In genomic region chr11:78438298-78438975, GRCh38 we compare ENCODE assay signal across 13 cellular contexts. TPM values are rescaled to one million over a fixed set of nuclear protein-coding genes. Genes with fewer than 3 reads are reported as not detected.
DNase-seq lines count a peak whose midpoint lies in the region; ATAC-seq and TF ChIP-seq lines count a peak whose summit lies in the region.
"Had no signal": no experiment of that assay in that cellular context is flagged by ENCODE, and none has a peak within 500 bp of the region (broad histone marks: within the 10 kb centered on the region; RNA-seq: fewer than 3 reads in every experiment).

No MANE protein-coding gene starts in this region.

- no TSS peak for BruUV-seq in OCI-LY7 (replicated peaks; lab: Mats Ljungman, UMichigan)

- H3K4me1 ChIP-seq in OCI-LY7 (ENCODE audit: insufficient read depth, low read length, poor library complexity, severe bottlenecking) = peaks cover 18% of the 10 kb centered on the region
- no peaks in the 10 kb centered on the region for H3K4me1 ChIP-seq in CD8-positive, alpha-beta memory T cell (ENCODE audit: insufficient read depth, low read length)
- no peaks in the 10 kb centered on the region for H3K4me1 ChIP-seq in upper lobe of right lung
- H3K4me1 ChIP-seq: ascending aorta had no signal

- peak overlapping the region; percentile 55 for H3K4me2 ChIP-seq in OCI-LY7 (ENCODE audit: low read length)

- H3K9me3 ChIP-seq in OCI-LY7 (ENCODE audit: low read length) (no peaks in the 10 kb centered on the region), upper lobe of right lung (no peaks in the 10 kb centered on the region)
- H3K9me3 ChIP-seq in CD8-positive, alpha-beta memory T cell (ENCODE audit: low read length) = no peaks in the 10 kb centered on the region
- H3K9me3 ChIP-seq: ascending aorta had no signal

- H3K27ac ChIP-seq in OCI-LY7 (ENCODE audit: low read depth, low read length, poor library complexity, severe bottlenecking) = peak overlapping the region; percentile 20
- no peak overlapping the region for H3K27ac ChIP-seq in CD8-positive, alpha-beta memory T cell (ENCODE audit: low read depth, low read length)
- no peak overlapping the region for H3K27ac ChIP-seq in upper lobe of right lung
- H3K27ac ChIP-seq: ascending aorta, skin epidermis had no signal

- no peaks in the 10 kb centered on the region for H3K79me2 ChIP-seq in OCI-LY7 (ENCODE audit: insufficient read depth, low read depth, low read length)

- no peaks in the 10 kb centered on the region for H3K9me3 Mint-ChIP-seq in CD8-positive, alpha-beta memory T cell
- H3K9me3 Mint-ChIP-seq: naive thymus-derived CD8-positive, alpha-beta T cell had no signal

- no peaks in the 10 kb centered on the region for H3K27me3 ChIP-seq in CD8-positive, alpha-beta memory T cell (ENCODE audit: insufficient read depth, low read length, poor library complexity, severe bottlenecking)
- H3K27me3 ChIP-seq in upper lobe of right lung = no peaks in the 10 kb centered on the region
- H3K27me3 ChIP-seq: ascending aorta had no signal

- H3K4me1 Mint-ChIP-seq in CD8-positive, alpha-beta memory T cell = no peaks in the 10 kb centered on the region

- H3K4me3 ChIP-seq in OCI-LY7 (ENCODE audit: low read depth, low read length, poor library complexity, severe bottlenecking) = no peak overlapping the region
- H3K4me3 ChIP-seq in CD8-positive, alpha-beta memory T cell (ENCODE audit: low read length) = no peak overlapping the region
- H3K4me3 ChIP-seq in upper lobe of right lung = no peak overlapping the region
- H3K4me3 ChIP-seq: ascending aorta, skin epidermis had no signal

- ATAC-seq in GM18517 (IDR thresholded peaks at IDR 0.05; ENCODE audit: unreplicated experiment) (peak; percentile 94), GM21381 (IDR thresholded peaks at IDR 0.05; ENCODE audit: unreplicated experiment) (peak; percentile 84), HG03103 (IDR thresholded peaks at IDR 0.05; ENCODE audit: low read depth, unreplicated experiment) (peak; percentile 85), upper lobe of right lung (no peak)
- ATAC-seq: naive thymus-derived CD8-positive, alpha-beta T cell had no signal

- H4K20me1 ChIP-seq in OCI-LY7 (ENCODE audit: insufficient read depth, low read length) = no peaks in the 10 kb centered on the region

- intact Hi-C loops in OCI-LY7 (cut with micrococcal nuclease; ENCODE audit: unreplicated experiment) = no loop called here
- intact Hi-C loops in upper lobe of right lung (cut with DNase I) = no loop called here

- TF ChIP-seq CTCF in OCI-LY7 (conservative IDR thresholded peaks at IDR 0.05; ENCODE audit: low read length) = no peak
- no peak for TF ChIP-seq CTCF in upper lobe of right lung (IDR thresholded peaks at IDR 0.05)

- no peak overlapping the region for H2AFZ ChIP-seq in OCI-LY7 (ENCODE audit: low read length)

- POLR2A ChIA-PET in OCI-LY7 (lab: Charles Lee) = no interaction called here
- POLR2A ChIA-PET in CD8-positive, alpha-beta memory T cell (lab: Charles Lee) = no interaction called here

- H3K36me3 ChIP-seq in OCI-LY7 (ENCODE audit: insufficient read depth, low read length) (peaks cover 32% of the 10 kb centered on the region), upper lobe of right lung (peaks cover 15% of the 10 kb centered on the region)
- H3K36me3 ChIP-seq in CD8-positive, alpha-beta memory T cell (ENCODE audit: insufficient read depth, low read length) = no peaks in the 10 kb centered on the region

- CTCF ChIA-PET in OCI-LY7 (lab: Charles Lee; ENCODE audit: unreplicated experiment) = no interaction called here
- CTCF ChIA-PET in CD8-positive, alpha-beta memory T cell (lab: Charles Lee) = no interaction called here

- no peak overlapping the region for H3K27ac Mint-ChIP-seq in CD8-positive, alpha-beta memory T cell
- H3K27ac Mint-ChIP-seq: naive thymus-derived CD8-positive, alpha-beta T cell had no signal

- H3K27me3 Mint-ChIP-seq in CD8-positive, alpha-beta memory T cell = no peaks in the 10 kb centered on the region
- H3K27me3 Mint-ChIP-seq: naive thymus-derived CD8-positive, alpha-beta T cell had no signal

- peaks cover 9 to 39% (median 20%) of the 10 kb centered on the region in 3 donors for H3K36me3 Mint-ChIP-seq in CD8-positive, alpha-beta memory T cell

- DNase-seq in OCI-LY7 (ENCODE audit: low spot score) (peak; percentile 47), NCI-H1092 treated with DMSO at 0.1 percent for 48 hours (lab: John Stamatoyannopoulos, UW) (no peak), upper lobe of right lung (no peak)
- DNase-seq in CD8-positive, alpha-beta memory T cell = no peak
- DNase-seq in activated naive CD4-positive, alpha-beta T cell treated with anti-CD3 and anti-CD28 coated beads, Interleukin-2, amount 50 U/mL, for 16 hours = no peak
- DNase-seq: naive thymus-derived CD8-positive, alpha-beta T cell; NCI-H1092; T1000 had no signal

- no peaks in the 10 kb centered on the region for H3K9me2 ChIP-seq in OCI-LY7 (ENCODE audit: insufficient read depth, low read length)

- H3K4me3 Mint-ChIP-seq in CD8-positive, alpha-beta memory T cell = no peak overlapping the region
- H3K4me3 Mint-ChIP-seq: naive thymus-derived CD8-positive, alpha-beta T cell had no signal

RNA-seq across cellular contexts. Expression of gene GAB2, which starts 20.8 kb away (rescaled TPM):
- total RNA-seq in OCI-LY7 (2014; rRNA removed; shearing (Covaris generic)) = 0.90 and 1.2 TPM in 2 replicates
- total RNA-seq in OCI-LY7 (2022) = 1.3 and 1.4 TPM in 2 replicates
- 1 to 10 TPM; 2.9 to 4.3 TPM for total RNA-seq in CD8-positive, alpha-beta memory T cell
- polyA plus RNA-seq in CD8-positive, alpha-beta memory T cell = not detected
- 65.8 TPM for total RNA-seq in upper lobe of right lung

Comparison
In these comparisons a context has a peak if more than half of its experiments do, and no peak if none do; other contexts are left out.
1. RNA of gene GAB2, which starts 20.8 kb away (total RNA-seq): 65.8 TPM in upper lobe of right lung (single experiment); 2.9 to 4.3 TPM in CD8-positive, alpha-beta memory T cell and 0.90 to 1.4 TPM in OCI-LY7; every median in the first group is over 10 times any median in the second.